ENCODE assay signal across 1 cellular context in genomic region chr11:68314886-68315580, GRCh38.
TF ChIP-seq lines count a peak whose summit lies in the region.

No MANE protein-coding gene starts in this region.

TF ChIP-seq in HepG2, 621 proteins besides CTCF, POLR2A, EP300 and RAD21 (continued from another document and continues in another):
- TF ChIP-seq AHDC1 (CRISPR knock-in tag; IDR thresholded peaks at IDR 0.05; ENCODE audit: borderline replicate concordance): peak; percentile 75; the same call in 1 of the 2 replicates
- TF ChIP-seq ZNF574 (CRISPR knock-in tag; IDR thresholded peaks at IDR 0.05): peak; percentile 66
- peak; percentile 86 for TF ChIP-seq RXRB (CRISPR knock-in tag; IDR thresholded peaks at IDR 0.05; ENCODE audit: borderline replicate concordance)
- TF ChIP-seq PRDM10 (CRISPR knock-in tag; IDR thresholded peaks at IDR 0.05; ENCODE audit: low read depth): 0 out of 2 replicates have a peak, but pooled peaks have one; percentile 23
- TF ChIP-seq CBX1 (IDR thresholded peaks at IDR 0.05; ENCODE audit: low read depth): peak; percentile 79
- TF ChIP-seq MED8 (CRISPR knock-in tag; IDR thresholded peaks at IDR 0.05; ENCODE audit: insufficient replicate concordance): peak; percentile 49
- 0 out of 2 replicates have a peak, but pooled peaks have one; percentile 35 for TF ChIP-seq CBFB (CRISPR knock-in tag; IDR thresholded peaks at IDR 0.05)
- peak; percentile 63; the same call in 1 of the 2 replicates for TF ChIP-seq ZBED4 (CRISPR knock-in tag; IDR thresholded peaks at IDR 0.05; ENCODE audit: borderline replicate concordance)
- TF ChIP-seq SNRNP70 (IDR thresholded peaks at IDR 0.05; ENCODE audit: low read depth, low read length): no peak
- TF ChIP-seq ZSCAN31 (CRISPR knock-in tag; IDR thresholded peaks at IDR 0.05; ENCODE audit: low read depth): peak; percentile 43; the same call in 1 of the 2 replicates
- 0 out of 2 replicates have a peak, but pooled peaks have one; percentile 18 for TF ChIP-seq NFYC (CRISPR knock-in tag; IDR thresholded peaks at IDR 0.05)
- TF ChIP-seq HIVEP1 (CRISPR knock-in tag; IDR thresholded peaks at IDR 0.05): 0 out of 2 replicates have a peak, but pooled peaks have one; percentile 70
- peak; percentile 19 for TF ChIP-seq RBM39 (IDR thresholded peaks at IDR 0.05; ENCODE audit: low read depth, low read length, poor library complexity, severe bottlenecking)
- TF ChIP-seq ZNF350 (CRISPR knock-in tag; IDR thresholded peaks at IDR 0.05; ENCODE audit: borderline replicate concordance, low read depth): peak; percentile 92
- 0 out of 2 replicates have a peak, but pooled peaks have one; percentile 42 for TF ChIP-seq ZNF713 (CRISPR knock-in tag; IDR thresholded peaks at IDR 0.05)
- no peak for TF ChIP-seq ZXDC (CRISPR knock-in tag; IDR thresholded peaks at IDR 0.05)
- peak; percentile 77 for TF ChIP-seq ZNF331 (CRISPR knock-in tag; IDR thresholded peaks at IDR 0.05)
- TF ChIP-seq ZNF33B (CRISPR knock-in tag; IDR thresholded peaks at IDR 0.05): 0 out of 2 replicates have a peak, but pooled peaks have one; percentile 46
- no peak for TF ChIP-seq REXO4 (CRISPR knock-in tag; IDR thresholded peaks at IDR 0.05; ENCODE audit: borderline replicate concordance)
- peak; percentile 20 for TF ChIP-seq ZBTB33 (CRISPR knock-in tag; IDR thresholded peaks at IDR 0.05)
- 0 out of 2 replicates have a peak, but pooled peaks have one; percentile 39 for TF ChIP-seq KDM3A (CRISPR knock-in tag; IDR thresholded peaks at IDR 0.05; ENCODE audit: low read depth)
- peak; percentile 84 for TF ChIP-seq PAXIP1 (CRISPR knock-in tag; conservative IDR thresholded peaks at IDR 0.05)
- TF ChIP-seq TFAP4 (IDR thresholded peaks at IDR 0.05; ENCODE audit: borderline replicate concordance, low read depth): peak; percentile 22; the same call in 1 of the 2 replicates
- TF ChIP-seq STAT5B (CRISPR knock-in tag; IDR thresholded peaks at IDR 0.05): no peak
